In genomic region chr11:78022397-78023396, GRCh38 we compare ENCODE assay signal across 8 cellular contexts. TPM values are rescaled to one million over a fixed set of nuclear protein-coding genes. Genes with fewer than 3 reads are reported as not detected.
DNase-seq lines count a peak whose midpoint lies in the region; ATAC-seq and TF ChIP-seq lines count a peak whose summit lies in the region.

TSS of gene KCTD14 (minus strand) at chr11:78023276. CDS start at chr11:78023249, 27 bp downstream.

- no peaks in the 10 kb centered on the region for H3K36me3 ChIP-seq in HAP-1 (replicated peaks)

- H3K4me1 Mint-ChIP-seq in endothelial cell (ENCODE audit: unreplicated experiment) (peaks cover 3% of the 10 kb centered on the region), nephron progenitor cell (peaks cover 52% of the 10 kb centered on the region)

- H3K4me3 Mint-ChIP-seq in endothelial cell (ENCODE audit: unreplicated experiment): peak within 1 kb of the TSS; percentile 81
- H3K4me3 Mint-ChIP-seq in nephron progenitor cell: peak within 1 kb of the TSS; percentile 86

- DNase-seq in Caki2 (ENCODE audit: low read depth) (peak; percentile 38), NCI-H510A (lab: John Stamatoyannopoulos, UW) (peak; percentile 40), endothelial cell (ENCODE audit: low spot score) (peak; percentile 37), nephron progenitor cell (peak; percentile 58), HAP-1 (ENCODE audit: low spot score in 2 of 2) (no peak), superior temporal gyrus (ENCODE audit: extremely low spot score) (no peak)
- no peak for DNase-seq in stimulated activated CD4-positive, alpha-beta T cell treated with anti-CD3 and anti-CD28 coated beads, Interleukin-2, amount 100 ng/mL, for 48 hours

- no peaks in the 10 kb centered on the region for H3K27me3 ChIP-seq in HAP-1 (ENCODE audit: low read depth)

- no peak within 1 kb of the TSS for H3K27ac Mint-ChIP-seq in endothelial cell (ENCODE audit: unreplicated experiment)
- H3K27ac Mint-ChIP-seq in nephron progenitor cell: peak within 1 kb of the TSS; percentile 92

- no peak for ATAC-seq in GM19395 (IDR thresholded peaks at IDR 0.05; ENCODE audit: unreplicated experiment)

- in situ Hi-C loops in Caki2 (cut with HindIII; ENCODE audit: low pct_unique_long_range_greater_than_20kb, low sequenced_read_pairs): no loop called here
- in situ Hi-C loops in HAP-1 (cut with MboI; ENCODE audit: low sequenced_read_pairs): no loop called here

- no peaks in the 10 kb centered on the region for H3K9me3 Mint-ChIP-seq in endothelial cell (ENCODE audit: unreplicated experiment)
- no peaks in the 10 kb centered on the region for H3K9me3 Mint-ChIP-seq in nephron progenitor cell

- TF ChIP-seq CTCF in endothelial cell (IDR thresholded peaks at IDR 0.05; ENCODE audit: unreplicated experiment) (no peak), nephron progenitor cell (IDR thresholded peaks at IDR 0.05) (no peak)

- H3K4me1 ChIP-seq in HAP-1: no peaks in the 10 kb centered on the region

- no peaks in the 10 kb centered on the region for H3K9me3 ChIP-seq in HAP-1

- no peak within 1 kb of the TSS for H3K4me3 ChIP-seq in HAP-1

- H3K27me3 Mint-ChIP-seq in endothelial cell (ENCODE audit: unreplicated experiment) (peaks cover 7% of the 10 kb centered on the region), nephron progenitor cell (ENCODE audit: low read depth, poor library complexity) (no peaks in the 10 kb centered on the region)

- H3K36me3 Mint-ChIP-seq in endothelial cell (ENCODE audit: low read depth, unreplicated experiment) (no peaks in the 10 kb centered on the region), nephron progenitor cell (ENCODE audit: low read depth) (no peaks in the 10 kb centered on the region)

RNA-seq across cellular contexts. Expression of gene KCTD14, which starts in this region (rescaled TPM):
- 7.2 and 10.0 TPM in 2 replicates for total RNA-seq in Caki2 (2014; rRNA removed; shearing (Covaris generic); ENCODE audit: low replicate concordance)
- total RNA-seq in endothelial cell (ENCODE audit: unreplicated experiment): 0.97 TPM

Comparison
In these comparisons a context has a peak if more than half of its experiments do, and no peak if none do; other contexts are left out.
1. Peak in DNase-seq in endothelial cell; RNA of the gene not detected or under 1 TPM.
2. DNase-seq: peak in Caki2 (single experiment), NCI-H510A (single experiment) and nephron progenitor cell (single experiment); none in HAP-1 (0 of 2), superior temporal gyrus (single experiment) and stimulated activated CD4-positive, alpha-beta T cell treated with anti-CD3 and anti-CD28 coated beads, Interleukin-2, amount 100 ng/mL, for 48 hours (0 of 2).